1 cellular context compared by ENCODE assay signal in genomic region chr1:43969746-43970466, GRCh38.
TF ChIP-seq lines count a peak whose summit lies in the region.

TSS of gene DPH2 (plus strand) at chr1:43970010. CDS start at chr1:43970176, 166 bp downstream.

TF ChIP-seq in K562, 482 proteins besides CTCF, POLR2A, EP300 and RAD21 (continued from another document):
- TF ChIP-seq MEF2D (tag; conservative IDR thresholded peaks at IDR 0.05; ENCODE audit: low read depth), result no peak
- no peak for TF ChIP-seq ARNT (IDR thresholded peaks at IDR 0.05)
- TF ChIP-seq RCOR1 (IDR thresholded peaks at IDR 0.05; ENCODE audit: borderline replicate concordance in 1 of 2, low read depth in 2 of 2, low read length in 2 of 2), result no peak
- no peak for TF ChIP-seq ZNF354B (CRISPR knock-in tag; IDR thresholded peaks at IDR 0.05)
- peak; percentile 98 for TF ChIP-seq ELF1 (tag; IDR thresholded peaks at IDR 0.05)
- peak in 2 of 3 experiments; percentile 53 to 70 for TF ChIP-seq YY1 (IDR thresholded peaks at IDR 0.05; ENCODE audit: borderline replicate concordance in 1 of 3, control insufficient read depth in 1 of 3, extremely low read depth in 1 of 3, insufficient read depth in 3 of 3, insufficient read length in 1 of 3, insufficient replicate concordance in 2 of 3, low read depth in 1 of 3, low read length in 2 of 3)
- TF ChIP-seq HNRNPH1 (optimal IDR thresholded peaks at IDR 0.05; ENCODE audit: low read depth, low read length), result no peak
- no peak for TF ChIP-seq FIP1L1 (IDR thresholded peaks at IDR 0.05; ENCODE audit: low read depth, low read length, poor library complexity, severe bottlenecking)
- TF ChIP-seq TOE1 (IDR thresholded peaks at IDR 0.05; ENCODE audit: borderline replicate concordance), result no peak
- TF ChIP-seq TOE1 (CRISPR knock-in tag; IDR thresholded peaks at IDR 0.05; ENCODE audit: borderline replicate concordance, low read depth), result no peak
- peak; percentile 91 to 100 for TF ChIP-seq HDAC1 (IDR thresholded peaks at IDR 0.05)
- TF ChIP-seq ZNF124 (CRISPR knock-in tag; IDR thresholded peaks at IDR 0.05), result no peak
- no peak for TF ChIP-seq SNAPC5 (CRISPR knock-in tag; IDR thresholded peaks at IDR 0.05)
- TF ChIP-seq GTF3C2 (IDR thresholded peaks at IDR 0.05; ENCODE audit: borderline replicate concordance, extremely low read depth, insufficient read length), result no peak
- TF ChIP-seq ARID1B (IDR thresholded peaks at IDR 0.05), result no peak
- peak; percentile 29 to 34 for TF ChIP-seq E2F6 (IDR thresholded peaks at IDR 0.05; ENCODE audit: borderline replicate concordance in 1 of 2, extremely low read depth in 1 of 2, insufficient read depth in 1 of 2, insufficient read length in 1 of 2, low read depth in 1 of 2, low read length in 1 of 2, poor library complexity in 1 of 2, severe bottlenecking in 1 of 2)
- peak; percentile 83; the same call in 1 of the 2 replicates for TF ChIP-seq PHF8 (IDR thresholded peaks at IDR 0.05; ENCODE audit: borderline replicate concordance, low read length)
- TF ChIP-seq MAFK (IDR thresholded peaks at IDR 0.05; ENCODE audit: low read length), result no peak
- TF ChIP-seq L3MBTL2 (IDR thresholded peaks at IDR 0.05), result peak; percentile 53; the same call in 1 of the 2 replicates
- TF ChIP-seq NFIX (CRISPR knock-in tag; IDR thresholded peaks at IDR 0.05; ENCODE audit: low read depth), result no peak
- peak; percentile 97 for TF ChIP-seq HCFC1 (IDR thresholded peaks at IDR 0.05; ENCODE audit: low read depth, low read length)
- TF ChIP-seq HNRNPUL1 (IDR thresholded peaks at IDR 0.05; ENCODE audit: low read length), result no peak
- TF ChIP-seq ERF (CRISPR knock-in tag; IDR thresholded peaks at IDR 0.05), result 0 out of 2 replicates have a peak, but pooled peaks have one; percentile 40
- no peak for TF ChIP-seq JUNB (CRISPR knock-in tag; conservative IDR thresholded peaks at IDR 0.05)
- TF ChIP-seq ZNF57 (CRISPR knock-in tag; IDR thresholded peaks at IDR 0.05), result peak; percentile 19; the same call in 1 of the 2 replicates
- TF ChIP-seq ESRRB (CRISPR knock-in tag; IDR thresholded peaks at IDR 0.05; ENCODE audit: borderline replicate concordance), result 0 out of 2 replicates have a peak, but pooled peaks have one; percentile 43
- peak; percentile 47; the same call in 1 of the 2 replicates for TF ChIP-seq ZNF24 (IDR thresholded peaks at IDR 0.05)
- TF ChIP-seq ARID3B (CRISPR knock-in tag; IDR thresholded peaks at IDR 0.05; ENCODE audit: borderline replicate concordance), result no peak
- TF ChIP-seq NR2C1 (IDR thresholded peaks at IDR 0.05), result peak; percentile 99
- TF ChIP-seq NR2C1 (tag; IDR thresholded peaks at IDR 0.05), result peak; percentile 99
TF ChIP-seq in K562: peak in this region for 92.
